Comparison of ENCODE assay signal across 8 cellular contexts in genomic region chr5:127313847-127314473, GRCh38. TPM values are rescaled to one million over a fixed set of nuclear protein-coding genes. Genes with fewer than 3 reads are reported as not detected.
A peak's percentile ranks its signal among the peaks of the same experiment; 100 is the strongest.
DNase-seq lines count a peak whose midpoint lies in the region; ATAC-seq, FAIRE-seq and TF ChIP-seq lines count a peak whose summit lies in the region.

No MANE protein-coding gene starts in this region.

- TF ChIP-seq EP300 in tibial nerve (IDR thresholded peaks at IDR 0.05): no peak

- H3K9me3 ChIP-seq in tibial nerve: no peaks in the 10 kb centered on the region

- TF ChIP-seq POLR2A in erythroblast (IDR thresholded peaks at IDR 0.05; ENCODE audit: low read length) (no peak), tibial nerve (IDR thresholded peaks at IDR 0.05) (no peak)

- peak; percentile 80 for TF ChIP-seq CTCF in AG09319 (IDR thresholded peaks at IDR 0.05; ENCODE audit: low read depth, low read length)
- peak; percentile 53 to 70 (median 64) for TF ChIP-seq CTCF in tibial nerve (IDR thresholded peaks at IDR 0.05)

- H3K27ac ChIP-seq in tibial nerve: no peak overlapping the region

- no peak overlapping the region for H3K4me3 ChIP-seq in tibial nerve

- FAIRE-seq in GM18507 (lab: Jason Lieb, UNC): peak; percentile 86

- H3K4me1 ChIP-seq in tibial nerve: no peaks in the 10 kb centered on the region

- H3K27me3 ChIP-seq in tibial nerve: no peaks in the 10 kb centered on the region

- 56 to 64% methylated on average over 7 of the region's 7 CpGs for WGBS in tibial nerve, 2 donors

- ATAC-seq in HG02938 (IDR thresholded peaks at IDR 0.05; ENCODE audit: unreplicated experiment): peak; percentile 89

- H3K36me3 ChIP-seq in tibial nerve: no peaks in the 10 kb centered on the region

- DNase-seq in AG09319 (ENCODE audit: extremely low read depth, low read depth): no peak
- peak; percentile 37 for DNase-seq in GM18507 (ENCODE audit: extremely low spot score, insufficient read length, low read depth)
- peak; percentile 58 for DNase-seq in NCI-H748 (lab: John Stamatoyannopoulos, UW; ENCODE audit: unreplicated experiment)
- peak; percentile 20 to 42 for DNase-seq in activated CD8-positive, alpha-beta memory T cell treated with anti-CD3 and anti-CD28 coated beads for 1 hour (ENCODE audit: extremely low read depth in 1 of 2, low read depth in 1 of 2)
- peak; percentile 54 to 82 for DNase-seq in erythroblast (lab: John Stamatoyannopoulos, UW)
- peak in 32 of 56 donors; percentile 10 to 73 (median 38) for DNase-seq in nucleus accumbens (lab: John Stamatoyannopoulos, UW)
- peak; percentile 50 to 60 for DNase-seq in tibial nerve (ENCODE audit: low spot score in 2 of 2)

RNA-seq across cellular contexts. Expression of gene MEGF10, which starts 23.4 kb away (rescaled TPM):
- total RNA-seq in tibial nerve: 1 to 10 TPM in 2 of 4 donors, under 1 TPM in 2; 0.30 to 3.3 (median 1.3) TPM
